ENCODE assay signal across 6 cellular contexts in the genomic region with DNA sequence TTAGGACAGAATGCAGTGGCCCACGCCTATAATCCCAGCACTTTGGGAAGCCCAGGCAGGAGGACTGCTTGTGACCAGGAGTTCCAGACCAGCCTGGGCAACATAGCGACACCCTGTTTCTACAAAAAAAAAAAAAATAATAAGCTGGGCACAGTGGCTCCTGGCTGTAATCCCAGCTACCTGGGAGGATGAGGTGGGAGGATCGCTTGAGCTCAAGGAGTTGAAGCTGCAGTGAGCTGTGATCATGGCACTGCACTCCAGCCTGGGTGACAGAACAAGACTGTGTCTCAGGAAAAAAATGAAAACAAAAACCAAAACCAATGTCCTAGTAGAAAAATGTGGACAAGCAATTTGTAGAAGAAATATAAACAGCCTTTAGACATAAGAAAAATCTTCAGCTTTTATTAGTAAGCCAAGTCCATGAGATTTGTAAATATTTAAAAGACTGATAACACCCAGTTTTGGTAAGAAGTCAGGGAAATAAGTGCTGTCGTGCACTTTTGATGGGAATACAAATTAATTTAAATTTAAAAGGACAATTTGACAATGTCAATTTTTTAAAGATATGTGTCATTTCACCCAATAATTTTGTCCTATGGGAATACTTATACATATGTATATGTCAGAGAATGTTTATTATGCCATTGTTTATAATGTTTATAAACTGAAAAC.
"Had no signal": no experiment of that assay in that cellular context is flagged by ENCODE, and none has a peak within 500 bp of the region (broad histone marks: within the 10 kb centered on the region; RNA-seq: fewer than 3 reads in every experiment).

No MANE protein-coding gene starts in this region.

- H3K4me3 ChIP-seq: GM23338 had no signal

- H3K4me2 ChIP-seq: GM23338 had no signal

- H3K27ac ChIP-seq: HL-60 had no signal

- H2AFZ ChIP-seq: GM23338 had no signal

- DNase-seq: H9, HCEC 1CT, HFFc6, KBM-7 had no signal
